ENCODE assay signal across 20 cellular contexts in genomic region chr2:125479143-125479636, GRCh38.
DNase-seq lines count a peak whose midpoint lies in the region; ATAC-seq, FAIRE-seq and TF ChIP-seq lines count a peak whose summit lies in the region.
"Had no signal": no experiment of that assay in that cellular context is flagged by ENCODE, and none has a peak within 500 bp of the region (broad histone marks: within the 10 kb centered on the region; RNA-seq: fewer than 3 reads in every experiment).

No MANE protein-coding gene starts in this region.

- H3K27me3 Mint-ChIP-seq in osteocyte (ENCODE audit: unreplicated experiment) (no peaks in the 10 kb centered on the region), endodermal cell (ENCODE audit: insufficient read depth) (no peaks in the 10 kb centered on the region)
- H3K27me3 Mint-ChIP-seq: CD4-positive, alpha-beta memory T cell had no signal

- H3K27ac ChIP-seq in right cardiac atrium (ENCODE audit: low read length) (no peak overlapping the region), kidney (ENCODE audit: low read depth in 2 of 2, low read length in 2 of 2) (no peak overlapping the region), upper lobe of right lung (no peak overlapping the region), endodermal cell (ENCODE audit: low read depth, low read length) (no peak overlapping the region), uterus (no peak overlapping the region)

- TF ChIP-seq CTCF in kidney (IDR thresholded peaks at IDR 0.05; ENCODE audit: borderline replicate concordance, extremely low read depth, insufficient read depth) (no peak), osteocyte (IDR thresholded peaks at IDR 0.05) (no peak), upper lobe of right lung (IDR thresholded peaks at IDR 0.05) (no peak), endodermal cell (conservative IDR thresholded peaks at IDR 0.05) (no peak), uterus (IDR thresholded peaks at IDR 0.05) (no peak)

- H3K4me3 Mint-ChIP-seq in osteocyte (ENCODE audit: unreplicated experiment): no peak overlapping the region
- no peak overlapping the region for H3K4me3 Mint-ChIP-seq in endodermal cell
- H3K4me3 Mint-ChIP-seq: CD4-positive, alpha-beta memory T cell; GM23338; H9 had no signal

- WGBS in right cardiac atrium: 90% methylated on average over 24 of the region's 24 CpGs
- WGBS in endodermal cell (ENCODE audit: insufficient coverage in 1 of 2, insufficient read length in 1 of 2), 2 experiments: 88 to 98% methylated on average over 8 to 24 of the region's 24 CpGs

- no peaks in the 10 kb centered on the region for H3K4me1 ChIP-seq in right cardiac atrium (ENCODE audit: control insufficient read depth, insufficient read depth, low read length)
- H3K4me1 ChIP-seq in kidney (ENCODE audit: control insufficient read depth in 1 of 2, insufficient read depth in 1 of 2, low read depth in 1 of 2, low read length in 2 of 2): no peaks in the 10 kb centered on the region
- H3K4me1 ChIP-seq in upper lobe of right lung: no peaks in the 10 kb centered on the region
- H3K4me1 ChIP-seq in endodermal cell (ENCODE audit: control insufficient read depth, insufficient read depth, low read length): no peaks in the 10 kb centered on the region
- H3K4me1 ChIP-seq in uterus: no peaks in the 10 kb centered on the region

- no peaks in the 10 kb centered on the region for H3K36me3 Mint-ChIP-seq in osteocyte (ENCODE audit: unreplicated experiment)
- no peaks in the 10 kb centered on the region for H3K36me3 Mint-ChIP-seq in endodermal cell (ENCODE audit: low read depth)

- H3K36me3 ChIP-seq in kidney (ENCODE audit: control insufficient read depth in 1 of 2, insufficient read depth in 2 of 2, low read length in 2 of 2) (no peaks in the 10 kb centered on the region), upper lobe of right lung (no peaks in the 10 kb centered on the region), endodermal cell (ENCODE audit: control insufficient read depth, insufficient read depth, low read length) (no peaks in the 10 kb centered on the region), uterus (no peaks in the 10 kb centered on the region)

- intact Hi-C loops in right cardiac atrium (cut with DNase I) (no loop called here), Right ventricle myocardium superior (cut with DNase I) (no loop called here), kidney (cut with DNase I) (no loop called here), upper lobe of right lung (cut with DNase I) (no loop called here), uterus (cut with DNase I; ENCODE audit: low total_unique reads) (no loop called here)

- no peak for TF ChIP-seq POLR2A in uterus (IDR thresholded peaks at IDR 0.05)

- H3K9me3 Mint-ChIP-seq in osteocyte (ENCODE audit: unreplicated experiment) (peaks cover 15% of the 10 kb centered on the region), endodermal cell (peaks cover 18% of the 10 kb centered on the region)

- DNase-seq in right cardiac atrium (peak in 2 of 3 donors; percentile 19 to 31), Right ventricle myocardium superior (no peak), kidney (peak; percentile 66), osteocyte (ENCODE audit: extremely low spot score, unreplicated experiment) (peak; percentile 84), upper lobe of right lung (no peak), endodermal cell (no peak), uterus (no peak)
- DNase-seq: C1 segment of cervical spinal cord, Calu3, COR-L47, DMS53, DMS79 treated with DMSO at 0.1 percent for 48 hours, GF-D8, H9 had no signal

- H3K27ac Mint-ChIP-seq in osteocyte (ENCODE audit: unreplicated experiment): no peak overlapping the region
- H3K27ac Mint-ChIP-seq in endodermal cell: no peak overlapping the region
- H3K27ac Mint-ChIP-seq: CD4-positive, alpha-beta memory T cell; GM23338; H9 had no signal

- H3K9ac ChIP-seq in kidney (ENCODE audit: low read length in 2 of 2) (no peak overlapping the region), endodermal cell (ENCODE audit: extremely low read depth, low read length, poor library complexity, severe bottlenecking) (no peak overlapping the region)

- H3K27me3 ChIP-seq in right cardiac atrium (ENCODE audit: control insufficient read depth, insufficient read depth) (no peaks in the 10 kb centered on the region), upper lobe of right lung (no peaks in the 10 kb centered on the region), endodermal cell (ENCODE audit: control insufficient read depth, insufficient read depth, low read length, poor library complexity, severe bottlenecking) (no peaks in the 10 kb centered on the region), uterus (no peaks in the 10 kb centered on the region)

- H3K9me3 ChIP-seq in right cardiac atrium (ENCODE audit: control insufficient read depth, low read length): no peaks in the 10 kb centered on the region
- H3K9me3 ChIP-seq in kidney (ENCODE audit: control insufficient read depth in 1 of 2, low read length in 2 of 2): peaks cover 0 to 6% of the 10 kb centered on the region in 2 donors
- no peaks in the 10 kb centered on the region for H3K9me3 ChIP-seq in upper lobe of right lung
- H3K9me3 ChIP-seq in endodermal cell (ENCODE audit: control insufficient read depth, low read length): no peaks in the 10 kb centered on the region
- H3K9me3 ChIP-seq in uterus: no peaks in the 10 kb centered on the region

- no peak overlapping the region for H3K4me3 ChIP-seq in right cardiac atrium (ENCODE audit: low read length)
- no peak overlapping the region for H3K4me3 ChIP-seq in kidney (ENCODE audit: low read length in 2 of 2)
- H3K4me3 ChIP-seq in upper lobe of right lung: no peak overlapping the region
- H3K4me3 ChIP-seq in endodermal cell (ENCODE audit: low read length): no peak overlapping the region
- H3K4me3 ChIP-seq in uterus: no peak overlapping the region
- H3K4me3 ChIP-seq: GM23338 had no signal

- ATAC-seq in right cardiac atrium: peak in 1 of 2 donors; percentile 31
- no peak for ATAC-seq in Right ventricle myocardium superior (ENCODE audit: poor library complexity)
- ATAC-seq in upper lobe of right lung: peak; percentile 28
- no peak for ATAC-seq in HG03457 (IDR thresholded peaks at IDR 0.05; ENCODE audit: unreplicated experiment)
- ATAC-seq: GM23338, HCT116 had no signal

- no peak for FAIRE-seq in kidney (lab: Jason Lieb, UNC)
- FAIRE-seq: GM12891, GM18507 had no signal

- H3K4me1 Mint-ChIP-seq in osteocyte (ENCODE audit: unreplicated experiment) (no peaks in the 10 kb centered on the region), endodermal cell (no peaks in the 10 kb centered on the region)
- H3K4me1 Mint-ChIP-seq: CD4-positive, alpha-beta memory T cell; GM23338; H9 had no signal

Comparison
In these comparisons a context has a peak if more than half of its experiments do, and no peak if none do; other contexts are left out.
1. DNase-seq: peak in right cardiac atrium (2 of 3), kidney (single experiment) and osteocyte (single experiment); none in Right ventricle myocardium superior (single experiment), upper lobe of right lung (single experiment), endodermal cell (single experiment) and uterus (0 of 2).